ENCODE assay signal across 8 cellular contexts in genomic region chr1:93179886-93180722, GRCh38.
A peak's percentile ranks its signal among the peaks of the same experiment; 100 is the strongest.
DNase-seq lines count a peak whose midpoint lies in the region; ATAC-seq lines count a peak whose summit lies in the region.

TSS of gene TMED5 (minus strand) at chr1:93180413. CDS start at chr1:93180242, 171 bp downstream.

- DNase-seq in CD1c-positive myeloid dendritic cell (ENCODE audit: extremely low spot score) (peak; percentile 99), NCI-H748 (lab: John Stamatoyannopoulos, UW; ENCODE audit: unreplicated experiment) (peak; percentile 97), dedifferentiated amniotic fluid mesenchymal stem cell (ENCODE audit: extremely low spot score) (peak; percentile 98), left kidney (ENCODE audit: low read depth, low spot score) (peak; percentile 99)
- DNase-seq in activated CD4-positive, alpha-beta T cell treated with anti-CD3 and anti-CD28 coated beads, Interleukin-2, amount 50 U/mL, for 1 hour, result peak; percentile 93
- DNase-seq in stimulated activated CD4-positive, alpha-beta T cell treated with anti-CD3 and anti-CD28 coated beads, Interleukin-2, amount 100 ng/mL, for 24 hours, result peak; percentile 93 to 94

- ATAC-seq in GM19372 (IDR thresholded peaks at IDR 0.05; ENCODE audit: low read depth, unreplicated experiment) (peak; percentile 81), HG03558 (IDR thresholded peaks at IDR 0.05; ENCODE audit: extremely low read depth, unreplicated experiment) (peak; percentile 69)

Comparison
In these comparisons a context has a peak if more than half of its experiments do, and no peak if none do; other contexts are left out.
1. Peak in every context shown above with its lines: DNase-seq and ATAC-seq.